In genomic region chr11:87352759-87353707, GRCh38 we compare ENCODE assay signal across 8 cellular contexts.
A peak's percentile ranks its signal among the peaks of the same experiment; 100 is the strongest.
DNase-seq lines count a peak whose midpoint lies in the region; ATAC-seq and TF ChIP-seq lines count a peak whose summit lies in the region.

No MANE protein-coding gene starts in this region.

- DNase-seq in AG09319 (ENCODE audit: extremely low read depth, low read depth): peak; percentile 40
- peak; percentile 70 for DNase-seq in NCI-H2171 treated with DMSO at 0.1 percent for 48 hours (lab: John Stamatoyannopoulos, UW)
- DNase-seq in activated CD4-positive, CD25-positive, alpha-beta regulatory T cell treated with anti-CD3 and anti-CD28 coated beads, Interleukin-2, amount 50 U/mL, for 16 hours (ENCODE audit: low read depth, low spot score): peak; percentile 61
- peak in 57 of 61 donors; percentile 26 to 82 (median 63) for DNase-seq in caudate nucleus (lab: John Stamatoyannopoulos, UW)
- peak; percentile 86 for DNase-seq in left kidney (ENCODE audit: low read depth, low spot score)
- DNase-seq in stimulated activated CD4-positive, alpha-beta T cell treated with anti-CD3 and anti-CD28 coated beads, Interleukin-4, amount 100 ng/mL, for 24 hours: peak; percentile 85

- ATAC-seq in GM18861 (IDR thresholded peaks at IDR 0.05; ENCODE audit: unreplicated experiment) (peak; percentile 95), HG03064 (IDR thresholded peaks at IDR 0.05; ENCODE audit: low read depth, unreplicated experiment) (peak; percentile 86)

- peak; percentile 98 for TF ChIP-seq CTCF in AG09319 (IDR thresholded peaks at IDR 0.05; ENCODE audit: low read depth, low read length)

- H3K27ac ChIP-seq in caudate nucleus (ENCODE audit: low read depth, low read length): no peak overlapping the region
